Comparison of ENCODE assay signal across 9 cellular contexts in the genomic region with DNA sequence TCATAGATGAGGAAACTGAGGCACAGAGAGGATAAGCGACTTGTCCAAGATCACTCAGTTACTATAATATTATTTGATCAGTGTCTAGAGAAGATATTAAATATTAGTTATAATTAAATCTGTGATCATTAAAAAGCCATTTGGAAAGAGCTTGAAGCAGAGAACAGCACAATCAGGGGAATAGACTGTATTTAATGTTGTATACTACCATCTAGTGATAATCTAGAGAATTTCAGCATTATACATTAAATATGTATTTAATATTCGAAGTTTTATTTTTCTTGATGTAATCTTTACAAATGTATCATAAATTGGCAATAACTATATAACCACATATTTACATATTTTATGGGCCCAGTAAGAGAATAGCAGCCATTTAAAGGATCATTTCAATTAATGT. TPM values are rescaled to one million over a fixed set of nuclear protein-coding genes. Genes with fewer than 3 reads are reported as not detected.
DNase-seq lines count a peak whose midpoint lies in the region; ATAC-seq, FAIRE-seq and TF ChIP-seq lines count a peak whose summit lies in the region.
"Had no signal": no experiment of that assay in that cellular context is flagged by ENCODE, and none has a peak within 500 bp of the region (broad histone marks: within the 10 kb centered on the region; RNA-seq: fewer than 3 reads in every experiment).

No MANE protein-coding gene starts in this region.

- 28 to 37% (median 34%) methylated on average over 2 of the region's 2 CpGs for WGBS in stomach, 5 donors

- no peak overlapping the region for H3K27ac Mint-ChIP-seq in progenitor cell of endocrine pancreas
- H3K27ac Mint-ChIP-seq: activated naive CD4-positive, alpha-beta T cell treated with anti-CD3 and anti-CD28 coated beads, Interleukin-2, amount 50 U/mL, for 72 hours had no signal

- no peaks in the 10 kb centered on the region for H3K9me3 Mint-ChIP-seq in progenitor cell of endocrine pancreas (ENCODE audit: low read depth)
- H3K9me3 Mint-ChIP-seq: activated naive CD4-positive, alpha-beta T cell treated with anti-CD3 and anti-CD28 coated beads, Interleukin-2, amount 50 U/mL, for 72 hours had no signal

- DNase-seq in AG10803 (ENCODE audit: low read depth) (peak; percentile 39), NCI-H146 treated with DMSO at 0.1 percent for 48 hours (lab: John Stamatoyannopoulos, UW; ENCODE audit: unreplicated experiment) (peak; percentile 42), bronchial epithelial cell (ENCODE audit: low read depth) (peak; percentile 44), progenitor cell of endocrine pancreas (ENCODE audit: low spot score, unreplicated experiment) (no peak), retina (no peak), stomach (no peak), left ventricle myocardium superior (no peak)

- intact Hi-C loops in stomach (cut with DNase I; ENCODE audit: low total_unique reads) (loop anchor here (10.0 kb wide), 1 partner anchor 234 kb away; no protein-coding TSS in a partner anchor), left ventricle myocardium superior (cut with micrococcal nuclease) (loop anchor here (10.0 kb wide), 1 partner anchor 74 kb away; no protein-coding TSS in a partner anchor)

- ATAC-seq in GM18909 (IDR thresholded peaks at IDR 0.05; ENCODE audit: poor library complexity, unreplicated experiment) (peak; percentile 64), left ventricle myocardium superior (no peak)

- H3K27me3 ChIP-seq in bronchial epithelial cell (ENCODE audit: control insufficient read depth, insufficient read depth, low read length), result no peaks in the 10 kb centered on the region
- H3K27me3 ChIP-seq in stomach, result no peaks in the 10 kb centered on the region

- FAIRE-seq in bronchial epithelial cell (lab: Jason Lieb, UNC), result no peak

- no peak overlapping the region for H3K27ac ChIP-seq in stomach

- no peaks in the 10 kb centered on the region for H3K36me3 Mint-ChIP-seq in progenitor cell of endocrine pancreas (ENCODE audit: insufficient read depth)
- H3K36me3 Mint-ChIP-seq: activated naive CD4-positive, alpha-beta T cell treated with anti-CD3 and anti-CD28 coated beads, Interleukin-2, amount 50 U/mL, for 72 hours had no signal

- peak; percentile 50 for TF ChIP-seq CTCF in AG10803 (conservative IDR thresholded peaks at IDR 0.05; ENCODE audit: low read length)
- no peak for TF ChIP-seq CTCF in bronchial epithelial cell (IDR thresholded peaks at IDR 0.05; ENCODE audit: insufficient read depth, low read length, severe bottlenecking)
- TF ChIP-seq CTCF in progenitor cell of endocrine pancreas (IDR thresholded peaks at IDR 0.05; ENCODE audit: unreplicated experiment), result peak; percentile 26
- TF ChIP-seq CTCF in stomach (IDR thresholded peaks at IDR 0.05), result peak in 3 of 7 experiments; percentile 32 to 48 (median 41)

- no peak for TF ChIP-seq POLR2A in stomach (IDR thresholded peaks at IDR 0.05)

- H3K4me1 ChIP-seq in stomach, result no peaks in the 10 kb centered on the region

- TF ChIP-seq EP300 in stomach (IDR thresholded peaks at IDR 0.05), result no peak

- H3K9me3 ChIP-seq in stomach, result no peaks in the 10 kb centered on the region

- no peaks in the 10 kb centered on the region for H3K4me1 Mint-ChIP-seq in progenitor cell of endocrine pancreas (ENCODE audit: low read depth)

- peaks cover 3% of the 10 kb centered on the region for H3K27me3 Mint-ChIP-seq in progenitor cell of endocrine pancreas

- H3K4me3 Mint-ChIP-seq in progenitor cell of endocrine pancreas (ENCODE audit: low read depth), result no peak overlapping the region

- H3K36me3 ChIP-seq in bronchial epithelial cell (ENCODE audit: control insufficient read depth, insufficient read depth, low read length) (no peaks in the 10 kb centered on the region), stomach (no peaks in the 10 kb centered on the region)

- H3K4me3 ChIP-seq in AG10803 (ENCODE audit: low read length) (no peak overlapping the region), bronchial epithelial cell (ENCODE audit: low read depth, low read length) (no peak overlapping the region), stomach (no peak overlapping the region)

RNA-seq across cellular contexts. Expression of gene C6orf58, which starts 37.7 kb away (rescaled TPM):
- total RNA-seq in bronchial epithelial cell (not detected in 2 replicates), progenitor cell of endocrine pancreas (not detected in 2 replicates), stomach (1 to 10 TPM in 1 of 5 donors, not detected in 4; 2.3 TPM), left ventricle myocardium superior (not detected)
- 1 to 10 TPM in 1 of 3 donors, under 1 TPM in 1, not detected in 1; 0.25 to 3.5 TPM for polyA plus RNA-seq in stomach
- total RNA-seq: activated naive CD4-positive, alpha-beta T cell treated with anti-CD3 and anti-CD28 coated beads, Interleukin-2, amount 50 U/mL, for 72 hours had no signal

Comparison
In these comparisons a context has a peak if more than half of its experiments do, and no peak if none do; other contexts are left out.
1. DNase-seq: peak in AG10803 (single experiment), NCI-H146 treated with DMSO at 0.1 percent for 48 hours (single experiment) and bronchial epithelial cell (single experiment); none in progenitor cell of endocrine pancreas (single experiment), retina (single experiment), stomach (single experiment) and left ventricle myocardium superior (single experiment).